Comparison of ENCODE assay signal across 12 cellular contexts in the genomic region with DNA sequence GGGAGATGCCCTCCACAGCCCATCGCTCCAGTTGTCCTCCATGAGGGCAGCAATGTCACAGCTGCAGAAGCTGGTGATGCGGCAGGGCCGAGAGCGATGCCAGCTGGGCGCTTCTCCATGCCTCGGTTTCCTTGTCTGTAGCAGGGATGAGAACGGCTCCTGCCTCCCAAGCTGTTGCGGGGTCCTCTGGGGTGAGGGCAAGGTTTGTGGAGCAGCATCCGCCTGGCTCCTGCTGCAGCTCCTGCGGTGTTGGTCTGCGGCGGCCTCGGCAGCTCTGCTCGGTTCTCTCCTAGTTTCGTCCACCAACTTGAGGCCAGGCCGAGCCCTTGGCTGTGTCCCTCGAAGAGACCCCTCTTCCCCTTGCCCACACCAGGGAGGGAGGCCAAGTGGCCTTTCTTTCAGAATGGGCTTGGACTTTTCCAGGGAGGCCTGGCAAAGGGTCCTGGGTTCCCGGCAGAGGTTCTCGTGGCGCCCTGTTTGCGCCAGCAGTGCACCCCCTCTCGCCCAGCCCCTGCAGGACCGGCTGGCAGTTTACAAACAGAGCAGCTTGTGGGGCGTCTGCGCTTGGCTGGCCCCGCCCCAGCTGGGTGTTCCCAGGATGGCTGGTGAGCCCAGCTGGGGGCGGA.
DNase-seq lines count a peak whose midpoint lies in the region; ATAC-seq, FAIRE-seq and TF ChIP-seq lines count a peak whose summit lies in the region.
"Had no signal": no experiment of that assay in that cellular context is flagged by ENCODE, and none has a peak within 500 bp of the region (broad histone marks: within the 10 kb centered on the region; RNA-seq: fewer than 3 reads in every experiment).

No MANE protein-coding gene starts in this region.

- H3K27ac ChIP-seq in H1 (ENCODE audit: low read depth, low read length): no peak overlapping the region

- no peak overlapping the region for H3K56ac ChIP-seq in H1 (replicated peaks; ENCODE audit: insufficient read length, low read depth, low read length)

- H3K27me3 ChIP-seq in H1 (replicated peaks in 1 of 4; ENCODE audit: control insufficient read depth in 3 of 4, extremely low read depth in 1 of 4, insufficient read depth in 3 of 4, low read length in 3 of 4): no peaks in the 10 kb centered on the region

- H2BK120ac ChIP-seq in H1 (replicated peaks; ENCODE audit: low read depth, low read length): no peak overlapping the region

- H2BK15ac ChIP-seq in H1 (ENCODE audit: low read length): no peak overlapping the region

- peak; percentile 59 for DNase-seq in DMS 273 treated with DMSO at 0.1 percent for 48 hours (lab: John Stamatoyannopoulos, UW)
- DNase-seq in NCI-H1694 treated with DMSO at 0.1 percent for 48 hours (lab: John Stamatoyannopoulos, UW): peak; percentile 79
- DNase-seq in H1 (ENCODE audit: low read depth in 1 of 2, low spot score in 2 of 2): no peak
- DNase-seq in pons (ENCODE audit: low spot score): peak; percentile 8
- DNase-seq in HuH-7 (ENCODE audit: low spot score): no peak
- DNase-seq in stimulated activated CD8-positive, alpha-beta memory T cell treated with anti-CD3 and anti-CD28 coated beads, Interleukin-4, amount 100 ng/mL, for 48 hours: no peak
- DNase-seq: NCI-H2029, NCI-H526 treated with DMSO at 0.1 percent for 48 hours, RPMI8226, SIG-M5 had no signal

- no peak overlapping the region for H4K5ac ChIP-seq in H1 (ENCODE audit: insufficient read length, low read depth, low read length)

- H2BK20ac ChIP-seq in H1 (ENCODE audit: low read length): no peak overlapping the region

- H4K91ac ChIP-seq in H1 (replicated peaks; ENCODE audit: insufficient read length, low read length): no peak overlapping the region

- TF ChIP-seq EP300 in H1 (IDR thresholded peaks at IDR 0.05; ENCODE audit: borderline replicate concordance in 1 of 2, low read depth in 2 of 2, low read length in 2 of 2): no peak

- TF ChIP-seq RAD21 in H1 (IDR thresholded peaks at IDR 0.05 in 1 of 2, conservative IDR thresholded peaks at IDR 0.05 in 1 of 2; ENCODE audit: low read depth in 2 of 2, low read length in 2 of 2): no peak

- no peak overlapping the region for H2AFZ ChIP-seq in H1 (ENCODE audit: low read length)

- no peak for ATAC-seq in HG02884 (IDR thresholded peaks at IDR 0.05; ENCODE audit: unreplicated experiment)

- H3K23me2 ChIP-seq in H1 (ENCODE audit: low read depth, low read length): peaks cover 3% of the 10 kb centered on the region; the same call in 1 of the 2 replicates

- no peaks in the 10 kb centered on the region for H3K9me3 ChIP-seq in H1 (ENCODE audit: insufficient read depth in 2 of 2, low read depth in 1 of 2, low read length in 1 of 2)

- FAIRE-seq in H1 (lab: Jason Lieb, UNC): no peak
- FAIRE-seq: H54 had no signal

- H3K14ac ChIP-seq in H1 (ENCODE audit: insufficient read length): no peak overlapping the region

- TF ChIP-seq CTCF in H1 (IDR thresholded peaks at IDR 0.05; ENCODE audit: control extremely low read depth in 1 of 3, insufficient read depth in 1 of 3, low read depth in 1 of 3, low read length in 3 of 3): no peak

- H3K23ac ChIP-seq in H1 (ENCODE audit: insufficient read length): no peak overlapping the region

- WGBS in H1 (ENCODE audit: extremely low coverage in 1 of 2, insufficient coverage in 1 of 2, insufficient read length in 1 of 2, insufficient replicate concordance in 2 of 2, low coverage in 1 of 2, low lambda C conversion rate in 2 of 2, missing lambda C conversion rate in 1 of 2), 2 experiments: 88% methylated on average over 26 of the region's 27 CpGs; no CpG with 5 or more reads in 1 of the 2 experiments

- H3K79me1 ChIP-seq in H1 (ENCODE audit: low read depth, low read length): peaks cover 7% of the 10 kb centered on the region

- H3K4ac ChIP-seq in H1 (replicated peaks; ENCODE audit: insufficient read length, low read depth, low read length): no peak overlapping the region

- no peak for TF ChIP-seq POLR2A in H1 (IDR thresholded peaks at IDR 0.05; ENCODE audit: control extremely low read depth in 1 of 2, low read depth in 2 of 2, low read length in 2 of 2)

- no peak overlapping the region for H2AK5ac ChIP-seq in H1 (ENCODE audit: low read depth, low read length)

- H3K79me2 ChIP-seq in H1 (ENCODE audit: control insufficient read depth in 1 of 2, insufficient read depth in 2 of 2, low read length in 2 of 2): no peaks in the 10 kb centered on the region; a peak in 1 of 4 replicates

- no peaks in the 10 kb centered on the region for H3K36me3 ChIP-seq in H1 (ENCODE audit: control insufficient read depth in 2 of 4, insufficient read depth in 4 of 4, low read length in 3 of 4)

- H3K18ac ChIP-seq in H1 (ENCODE audit: extremely low read depth, low read length): peak overlapping the region; percentile 60; the same call in 1 of the 2 replicates

- POLR2A ChIA-PET in H1 (lab: Charles Lee; ENCODE audit: partially characterized antibody): no interaction called here

- CTCF ChIA-PET in H1 (lab: Charles Lee; ENCODE audit: partially characterized antibody): interaction anchor here (0.9 to 17.5 kb wide), 10 partner anchors 8 to 135 kb away, joined by 3 to 371 read pairs (median 9); no protein-coding TSS in a partner anchor

- peaks cover 9 to 22% of the 10 kb centered on the region in 2 experiments for H4K20me1 ChIP-seq in H1 (replicated peaks in 1 of 2; ENCODE audit: control insufficient read depth in 1 of 2, insufficient read depth in 2 of 2, low read length in 2 of 2)

- H4K8ac ChIP-seq in H1 (ENCODE audit: extremely low read depth, insufficient read depth, low read length): no peak overlapping the region; the same call in 1 of the 2 replicates

- no peak overlapping the region for H3K4me2 ChIP-seq in H1 (ENCODE audit: insufficient read depth in 1 of 2, low read depth in 2 of 2, low read length in 2 of 2)

- no peak overlapping the region for H3K9ac ChIP-seq in H1 (replicated peaks in 1 of 4; ENCODE audit: extremely low read depth in 1 of 4, low read depth in 3 of 4, low read length in 3 of 4)

- H2BK12ac ChIP-seq in H1 (ENCODE audit: low read depth, low read length): no peak overlapping the region

- H2BK5ac ChIP-seq in H1 (ENCODE audit: low read depth, low read length): no peak overlapping the region

- no peak overlapping the region for H3K4me3 ChIP-seq in H1 (ENCODE audit: extremely low read depth in 1 of 4, insufficient read depth in 2 of 4, low read depth in 3 of 4, low read length in 4 of 4)

- H3K4me1 ChIP-seq in H1 (replicated peaks in 1 of 4; ENCODE audit: control insufficient read depth in 3 of 4, insufficient read depth in 4 of 4, low read length in 3 of 4): peaks cover 0 to 24% (median 3%) of the 10 kb centered on the region in 4 experiments; a peak in 5 of 7 replicates

TF ChIP-seq in H1, 55 proteins besides CTCF, POLR2A, EP300 and RAD21:
- no peak for TF ChIP-seq RBBP5 (IDR thresholded peaks at IDR 0.05; ENCODE audit: borderline replicate concordance, low read depth, low read length)
- TF ChIP-seq CREB1 (IDR thresholded peaks at IDR 0.05): no peak
- no peak for TF ChIP-seq GABPA (IDR thresholded peaks at IDR 0.05; ENCODE audit: borderline replicate concordance, insufficient read depth, low read length)
- no peak for TF ChIP-seq HDAC6 (IDR thresholded peaks at IDR 0.05; ENCODE audit: low read depth, low read length)
- no peak for TF ChIP-seq FOSL1 (IDR thresholded peaks at IDR 0.05; ENCODE audit: insufficient read depth, low read depth, low read length)
- no peak for TF ChIP-seq CBX8 (IDR thresholded peaks at IDR 0.05; ENCODE audit: borderline replicate concordance, low read depth, low read length)
- TF ChIP-seq SRF (IDR thresholded peaks at IDR 0.05; ENCODE audit: low read depth, low read length): no peak
- TF ChIP-seq EGR1 (IDR thresholded peaks at IDR 0.05; ENCODE audit: borderline replicate concordance, low read depth, low read length): no peak
- TF ChIP-seq SP4 (IDR thresholded peaks at IDR 0.05; ENCODE audit: low read length): no peak
- no peak for TF ChIP-seq KDM4A (IDR thresholded peaks at IDR 0.05; ENCODE audit: low read depth, low read length, severe bottlenecking)
- TF ChIP-seq NRF1 (IDR thresholded peaks at IDR 0.05; ENCODE audit: low read depth, low read length): no peak
- TF ChIP-seq CTBP2 (IDR thresholded peaks at IDR 0.05; ENCODE audit: borderline replicate concordance, insufficient read depth, insufficient read length, low read length): no peak
- TF ChIP-seq JUN (IDR thresholded peaks at IDR 0.05; ENCODE audit: low read depth, low read length): no peak
- no peak for TF ChIP-seq TBP (IDR thresholded peaks at IDR 0.05; ENCODE audit: low read depth, low read length)
- no peak for TF ChIP-seq CHD2 (IDR thresholded peaks at IDR 0.05; ENCODE audit: low read length)

Comparison
In these comparisons a context has a peak if more than half of its experiments do, and no peak if none do; other contexts are left out.
1. DNase-seq: peak in DMS 273 treated with DMSO at 0.1 percent for 48 hours (single experiment), NCI-H1694 treated with DMSO at 0.1 percent for 48 hours (single experiment) and pons (single experiment); none in H1 (0 of 2), HuH-7 (single experiment) and stimulated activated CD8-positive, alpha-beta memory T cell treated with anti-CD3 and anti-CD28 coated beads, Interleukin-4, amount 100 ng/mL, for 48 hours (single experiment).